19 cellular contexts compared by ENCODE assay signal in genomic region chr9:13603916-13604315, GRCh38.
"Had no signal": no experiment of that assay in that cellular context is flagged by ENCODE, and none has a peak within 500 bp of the region (broad histone marks: within the 10 kb centered on the region; RNA-seq: fewer than 3 reads in every experiment).

No MANE protein-coding gene starts in this region.

- H3K27ac ChIP-seq: hepatocyte, neural progenitor cell, parathyroid adenoma, prostate gland, right lobe of liver, tibial artery, upper lobe of left lung, vagina had no signal

- H2AFZ ChIP-seq: hepatocyte, neural progenitor cell, parathyroid adenoma had no signal

- H3K27me3 Mint-ChIP-seq: stimulated activated naive CD8-positive, alpha-beta T cell treated with anti-CD3 and anti-CD28 coated beads, Interleukin-15, Interleukin-2, amounts not matched to agents 100 ng/mL and 50 ng/mL, for 24 hours had no signal

- H3K9ac ChIP-seq: neural progenitor cell, parathyroid adenoma had no signal

- DNase-seq: cortex of kidney; effector memory CD4-positive, alpha-beta T cell; foreskin melanocyte; head of caudate nucleus; natural killer cell; occipital lobe; retina; right lobe of liver; stimulated activated CD4-positive, alpha-beta T cell treated with anti-CD3 and anti-CD28 coated beads, Interleukin-4, amount 100 ng/mL, for 1 hour; stimulated activated CD8-positive, alpha-beta memory T cell treated with anti-CD3 and anti-CD28 coated beads, Interleukin-4, amount 100 ng/mL, for 48 hours; tibial artery; upper lobe of left lung had no signal

- H3K4me1 Mint-ChIP-seq: natural killer cell; stimulated activated effector memory CD8-positive, alpha-beta T cell treated with anti-CD3 and anti-CD28 coated beads, Interleukin-12 subunit alpha, Interleukin-12 subunit beta, amount 100 ng/mL, for 72 hours had no signal

- H3K4me2 ChIP-seq: hepatocyte, neural progenitor cell had no signal

- H3K4me1 ChIP-seq: parathyroid adenoma, prostate gland, right lobe of liver, upper lobe of left lung had no signal

- H3K9me3 ChIP-seq: prostate gland, right lobe of liver, tibial artery, upper lobe of left lung, vagina had no signal

- H3K4me3 ChIP-seq: hepatocyte, neural progenitor cell, prostate gland, right lobe of liver, tibial artery, upper lobe of left lung, vagina had no signal

- H3K9me3 Mint-ChIP-seq: stimulated activated naive CD8-positive, alpha-beta T cell treated with anti-CD3 and anti-CD28 coated beads, Interleukin-15, Interleukin-2, amounts not matched to agents 100 ng/mL and 50 ng/mL, for 24 hours had no signal

- H3K79me2 ChIP-seq: hepatocyte, parathyroid adenoma had no signal

- H3K36me3 ChIP-seq: neural progenitor cell, prostate gland, right lobe of liver, tibial artery, upper lobe of left lung, vagina had no signal

- H3K27ac Mint-ChIP-seq: natural killer cell; neural progenitor cell; stimulated activated effector memory CD8-positive, alpha-beta T cell treated with anti-CD3 and anti-CD28 coated beads, Interleukin-12 subunit alpha, Interleukin-12 subunit beta, amount 100 ng/mL, for 72 hours; stimulated activated naive CD8-positive, alpha-beta T cell treated with anti-CD3 and anti-CD28 coated beads, Interleukin-15, Interleukin-2, amounts not matched to agents 100 ng/mL and 50 ng/mL, for 24 hours had no signal

- H3K27me3 ChIP-seq: hepatocyte, neural progenitor cell, right lobe of liver, tibial artery, upper lobe of left lung, vagina had no signal

- H3K36me3 Mint-ChIP-seq: natural killer cell; stimulated activated effector memory CD8-positive, alpha-beta T cell treated with anti-CD3 and anti-CD28 coated beads, Interleukin-12 subunit alpha, Interleukin-12 subunit beta, amount 100 ng/mL, for 72 hours had no signal

- H3K4me3 Mint-ChIP-seq: natural killer cell; neural progenitor cell; stimulated activated effector memory CD8-positive, alpha-beta T cell treated with anti-CD3 and anti-CD28 coated beads, Interleukin-12 subunit alpha, Interleukin-12 subunit beta, amount 100 ng/mL, for 72 hours; stimulated activated naive CD8-positive, alpha-beta T cell treated with anti-CD3 and anti-CD28 coated beads, Interleukin-15, Interleukin-2, amounts not matched to agents 100 ng/mL and 50 ng/mL, for 24 hours had no signal
